16 cellular contexts compared by ENCODE assay signal in genomic region chrX:17848545-17849265, GRCh38. TPM values are rescaled to one million over a fixed set of nuclear protein-coding genes. Genes with fewer than 3 reads are reported as not detected.
"Had no signal": no experiment of that assay in that cellular context is flagged by ENCODE, and none has a peak within 500 bp of the region (broad histone marks: within the 10 kb centered on the region; RNA-seq: fewer than 3 reads in every experiment).

No MANE protein-coding gene starts in this region.

- H3K9me3 ChIP-seq: sigmoid colon, tibial nerve had no signal

- H3K4me1 ChIP-seq: neural progenitor cell had no signal

- H3K4me3 Mint-ChIP-seq: effector memory CD8-positive, alpha-beta T cell; neural progenitor cell; stimulated activated effector memory CD8-positive, alpha-beta T cell treated with anti-CD3 and anti-CD28 coated beads, Interleukin-12 subunit alpha, Interleukin-12 subunit beta, amount 100 ng/mL, for 72 hours had no signal

- H3K27ac ChIP-seq: neural progenitor cell, tibial nerve, VCaP had no signal

- ATAC-seq: effector memory CD8-positive, alpha-beta T cell; SK-N-SH treated with all-trans-retinoic acid at 6 μM for 48 hours; stimulated activated effector memory CD8-positive, alpha-beta T cell treated with anti-CD3 and anti-CD28 coated beads, Interleukin-12 subunit alpha, Interleukin-12 subunit beta, amount 100 ng/mL, for 72 hours had no signal

- H3K36me3 Mint-ChIP-seq: neural progenitor cell; stimulated activated effector memory CD8-positive, alpha-beta T cell treated with anti-CD3 and anti-CD28 coated beads, Interleukin-12 subunit alpha, Interleukin-12 subunit beta, amount 100 ng/mL, for 72 hours had no signal

- H3K4me3 ChIP-seq: neural progenitor cell, sigmoid colon, tibial nerve had no signal

- H3K27me3 ChIP-seq: neural progenitor cell, sigmoid colon, tibial nerve had no signal

- H3K27ac Mint-ChIP-seq: effector memory CD8-positive, alpha-beta T cell; neural progenitor cell; stimulated activated effector memory CD8-positive, alpha-beta T cell treated with anti-CD3 and anti-CD28 coated beads, Interleukin-12 subunit alpha, Interleukin-12 subunit beta, amount 100 ng/mL, for 72 hours had no signal

- DNase-seq: activated CD8-positive, alpha-beta memory T cell treated with anti-CD3 and anti-CD28 coated beads, Interleukin-2, amount 50 U/mL, for 48 hours; activated effector memory CD4-positive, alpha-beta T cell treated with Interleukin-2 at 50 U/mL for 16 hours; aorta; dermis blood vessel endothelial cell; effector memory CD8-positive, alpha-beta T cell; foreskin melanocyte; head of caudate nucleus; SHP77; sigmoid colon; T-helper 1 cell had no signal

- H3K36me3 ChIP-seq: neural progenitor cell, sigmoid colon, tibial nerve had no signal

- H3K9me3 Mint-ChIP-seq: effector memory CD8-positive, alpha-beta T cell; neural progenitor cell; stimulated activated effector memory CD8-positive, alpha-beta T cell treated with anti-CD3 and anti-CD28 coated beads, Interleukin-12 subunit alpha, Interleukin-12 subunit beta, amount 100 ng/mL, for 72 hours had no signal

- H3K4me1 Mint-ChIP-seq: neural progenitor cell; stimulated activated effector memory CD8-positive, alpha-beta T cell treated with anti-CD3 and anti-CD28 coated beads, Interleukin-12 subunit alpha, Interleukin-12 subunit beta, amount 100 ng/mL, for 72 hours had no signal

RNA-seq across cellular contexts. Expression of gene RAI2, which starts 12.4 kb away (rescaled TPM):
- total RNA-seq: bronchial epithelial cell had no signal
